8 cellular contexts compared by ENCODE assay signal in the genomic region with DNA sequence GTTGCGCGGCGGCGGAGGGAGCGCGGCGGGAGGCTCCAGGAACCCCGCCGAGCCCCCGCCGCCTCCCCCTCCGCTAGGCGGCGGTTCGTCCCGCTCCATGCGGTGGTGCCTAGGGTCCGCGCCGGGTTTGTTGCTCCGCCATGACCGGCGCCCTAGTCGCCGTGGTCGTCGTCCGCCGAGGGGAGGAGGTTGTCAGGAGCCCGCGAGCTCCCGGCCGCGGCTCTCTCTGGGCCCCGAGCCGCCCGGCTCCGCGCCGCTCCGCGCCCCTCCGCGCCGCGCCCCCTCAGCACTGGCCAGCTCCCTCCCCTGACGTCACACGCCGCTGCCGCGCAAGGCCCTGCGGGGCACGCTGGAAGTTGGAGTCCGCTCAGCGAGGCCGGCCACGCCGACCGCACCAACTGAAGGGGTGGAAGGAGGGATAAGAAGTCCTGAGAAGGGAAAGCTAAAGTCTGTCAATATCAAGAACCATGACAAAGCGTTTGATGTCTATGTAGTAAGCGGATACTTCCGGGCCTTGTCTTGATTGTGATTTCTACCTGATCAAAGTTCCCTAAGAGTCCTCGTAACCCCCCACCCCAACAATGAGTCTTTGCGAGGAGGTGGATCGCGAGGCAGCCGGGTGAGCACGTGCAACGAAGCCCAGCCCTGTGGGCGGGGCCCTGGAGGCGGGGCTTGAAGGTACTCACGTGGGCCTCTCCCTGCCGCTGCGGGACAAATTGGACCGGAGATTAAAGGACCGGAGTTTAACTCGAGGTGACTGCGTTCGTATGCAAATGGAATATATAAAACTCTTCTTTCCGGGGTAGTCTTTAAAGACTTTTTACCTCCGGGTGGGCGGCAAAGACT. TPM values are rescaled to one million over a fixed set of nuclear protein-coding genes. Genes with fewer than 3 reads are reported as not detected.
A peak's percentile ranks its signal among the peaks of the same experiment; 100 is the strongest.
DNase-seq lines count a peak whose midpoint lies in the region; ATAC-seq and TF ChIP-seq lines count a peak whose summit lies in the region.

A gene (minus strand): TSS at position 291 of the 846 bp plus-strand sequence.

- 0 out of 2 replicates have a peak, but pooled peaks cover 4% of the 10 kb centered on the region for H3K4me1 ChIP-seq in PC-3 (ENCODE audit: insufficient read depth, low read length)
- peaks cover 0 to 29% of the 10 kb centered on the region in 2 donors for H3K4me1 ChIP-seq in muscle layer of duodenum (ENCODE audit: control insufficient read depth in 1 of 2, insufficient read depth in 2 of 2, low read length in 2 of 2)

- POLR2A ChIA-PET in PC-3 (lab: Charles Lee; ENCODE audit: unreplicated experiment): no interaction called here

- H3K27me3 ChIP-seq in PC-3 (ENCODE audit: low read length) (no peaks in the 10 kb centered on the region), muscle layer of duodenum (ENCODE audit: low read depth, low read length) (no peaks in the 10 kb centered on the region)

- BruUV-seq in PC-3 (replicated peaks; lab: Mats Ljungman, UMichigan): no TSS peak

- H3K27ac ChIP-seq in PC-3 (ENCODE audit: low read length) (peak within 1 kb of the TSS; percentile 39), muscle layer of duodenum (ENCODE audit: low read length) (peak within 1 kb of the TSS; percentile 74)

- peak; percentile 89 for DNase-seq in DMS79 (lab: John Stamatoyannopoulos, UW)
- DNase-seq in PC-3: peak; percentile 94
- peak; percentile 94 for DNase-seq in activated T-cell treated with anti-CD3 and anti-CD28 coated beads, Interleukin-2, amount 50 U/mL, for 24 hours
- peak; percentile 83 for DNase-seq in stimulated activated CD8-positive, alpha-beta memory T cell treated with anti-CD3 and anti-CD28 coated beads, Interleukin-7, amount 100 ng/mL, for 24 hours (ENCODE audit: low read depth)

- intact Hi-C loops in PC-3 (cut with micrococcal nuclease): loop anchor here (1.0 to 5.0 kb wide), 2 partner anchors 123 to 601 kb away; no protein-coding TSS in a partner anchor

- H3K36me3 Mint-ChIP-seq in IgD-negative memory B cell: no peaks in the 10 kb centered on the region
- no peaks in the 10 kb centered on the region for H3K36me3 Mint-ChIP-seq in activated T-cell treated with anti-CD3 and anti-CD28 coated beads, Interleukin-2, amount 50 U/mL, for 24 hours (ENCODE audit: low read depth)

- 0 out of 2 replicates have a peak, but pooled peaks cover 4% of the 10 kb centered on the region for H4K20me1 ChIP-seq in PC-3 (ENCODE audit: low read length)

- H3K36me3 ChIP-seq in PC-3 (ENCODE audit: low read depth, low read length): no peaks in the 10 kb centered on the region
- no peaks in the 10 kb centered on the region for H3K36me3 ChIP-seq in muscle layer of duodenum (ENCODE audit: control insufficient read depth in 1 of 2, insufficient read depth in 2 of 2, low read length in 2 of 2)

- 0 out of 2 replicates have a peak, but pooled peaks have one; percentile 24 for TF ChIP-seq CTCF in PC-3 (conservative IDR thresholded peaks at IDR 0.05; ENCODE audit: low read depth, low read length)

- peak within 1 kb of the TSS; percentile 84 for H3K4me2 ChIP-seq in PC-3 (ENCODE audit: low read length)

- H3K27me3 Mint-ChIP-seq in IgD-negative memory B cell: peaks cover 45% of the 10 kb centered on the region
- H3K27me3 Mint-ChIP-seq in activated T-cell treated with anti-CD3 and anti-CD28 coated beads, Interleukin-2, amount 50 U/mL, for 24 hours: peaks cover 79% of the 10 kb centered on the region

- H3K4me3 Mint-ChIP-seq in IgD-negative memory B cell: peak within 1 kb of the TSS; percentile 87 to 98 (median 95)
- peak within 1 kb of the TSS; percentile 83 for H3K4me3 Mint-ChIP-seq in activated T-cell treated with anti-CD3 and anti-CD28 coated beads, Interleukin-2, amount 50 U/mL, for 24 hours

- ATAC-seq in GM21576 (IDR thresholded peaks at IDR 0.05; ENCODE audit: unreplicated experiment) (peak; percentile 79), PC-3 (peak; percentile 77), esophagus mucosa (peak; percentile 93)

- H3K27ac Mint-ChIP-seq in IgD-negative memory B cell: peak within 1 kb of the TSS; percentile 87 to 96 (median 92)
- peak within 1 kb of the TSS; percentile 96 for H3K27ac Mint-ChIP-seq in activated T-cell treated with anti-CD3 and anti-CD28 coated beads, Interleukin-2, amount 50 U/mL, for 24 hours

- H3K9ac ChIP-seq in PC-3 (ENCODE audit: low read length): peak within 1 kb of the TSS; percentile 66

- H3K4me3 ChIP-seq in PC-3 (ENCODE audit: low read length) (peak within 1 kb of the TSS; percentile 84), muscle layer of duodenum (ENCODE audit: low read depth in 1 of 2, low read length in 2 of 2) (peak within 1 kb of the TSS; percentile 92 to 93)

- CTCF ChIA-PET in PC-3 (lab: Charles Lee): interaction anchor here (0.8 to 3.6 kb wide), 3 partner anchors 22 to 85 kb away, joined by 3 to 58 read pairs (median 3); a partner anchor contains a TSS

- H2AFZ ChIP-seq in PC-3 (ENCODE audit: low read length): peak within 1 kb of the TSS; percentile 78

- H3F3A ChIP-seq in PC-3 (ENCODE audit: low read length, unreplicated experiment): no peaks in the 10 kb centered on the region

- no peaks in the 10 kb centered on the region for H3K9me3 Mint-ChIP-seq in IgD-negative memory B cell
- no peaks in the 10 kb centered on the region for H3K9me3 Mint-ChIP-seq in activated T-cell treated with anti-CD3 and anti-CD28 coated beads, Interleukin-2, amount 50 U/mL, for 24 hours

- H3K9me2 ChIP-seq in PC-3 (replicated peaks; ENCODE audit: low read length): no peaks in the 10 kb centered on the region

- H3K79me2 ChIP-seq in PC-3 (ENCODE audit: low read length): peaks cover 42% of the 10 kb centered on the region

- peaks cover 26 to 31% (median 28%) of the 10 kb centered on the region in 3 donors for H3K4me1 Mint-ChIP-seq in IgD-negative memory B cell
- peaks cover 52% of the 10 kb centered on the region for H3K4me1 Mint-ChIP-seq in activated T-cell treated with anti-CD3 and anti-CD28 coated beads, Interleukin-2, amount 50 U/mL, for 24 hours (ENCODE audit: low read depth)

- H3K9me3 ChIP-seq in PC-3 (ENCODE audit: low read length) (no peaks in the 10 kb centered on the region), muscle layer of duodenum (ENCODE audit: control insufficient read depth in 1 of 2, low read length in 2 of 2) (no peaks in the 10 kb centered on the region)

RNA-seq across cellular contexts. Expression of the gene that starts here (rescaled TPM):
- polyA plus RNA-seq in IgD-negative memory B cell: 0.03 TPM
- 0.77 and 1.6 TPM in 2 replicates for total RNA-seq in PC-3 (2014; rRNA removed)
- 1.7 TPM for total RNA-seq in esophagus mucosa

Comparison
In these comparisons a context has a peak if more than half of its experiments do, and no peak if none do; other contexts are left out.
1. Peak in every context shown above with its lines: DNase-seq, ATAC-seq, H3K4me3 ChIP-seq and H3K27ac ChIP-seq.